16 cellular contexts compared by ENCODE assay signal in the genomic region with DNA sequence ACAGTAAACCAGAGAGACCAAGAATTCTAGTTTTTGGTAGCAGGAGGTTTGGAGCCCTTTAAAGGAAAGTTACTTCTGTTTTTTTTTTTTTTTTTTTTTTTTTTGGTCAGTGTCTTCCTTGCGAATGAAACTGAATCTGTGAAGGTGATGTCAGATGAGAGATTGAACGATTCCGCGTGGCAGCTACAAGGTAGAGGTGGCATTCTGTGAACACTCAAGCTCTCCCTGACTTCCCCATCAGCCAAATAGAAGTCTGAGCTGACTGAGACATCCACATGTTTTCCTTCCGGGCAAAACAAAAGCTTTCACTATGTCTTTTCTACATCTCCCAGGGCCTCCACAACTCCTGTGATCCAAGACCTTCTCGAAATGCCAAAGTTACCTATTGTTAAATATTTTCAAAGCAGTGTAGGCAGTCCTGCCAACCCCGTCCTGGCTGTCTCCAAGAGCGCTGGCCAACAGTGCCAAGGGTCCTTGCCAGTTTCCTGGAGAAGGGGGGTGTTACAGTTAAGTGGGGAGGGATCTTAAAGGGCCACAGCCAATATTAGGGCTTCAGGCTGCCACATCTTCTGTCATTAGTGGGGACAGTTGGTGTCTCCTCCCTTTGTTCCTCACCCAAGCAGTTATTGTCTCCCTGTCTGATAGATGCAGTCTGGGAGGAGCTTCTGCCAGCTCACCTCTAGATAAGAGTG.
DNase-seq lines count a peak whose midpoint lies in the region; ATAC-seq, FAIRE-seq and TF ChIP-seq lines count a peak whose summit lies in the region.
"Had no signal": no experiment of that assay in that cellular context is flagged by ENCODE, and none has a peak within 500 bp of the region (broad histone marks: within the 10 kb centered on the region; RNA-seq: fewer than 3 reads in every experiment).

No MANE protein-coding gene starts in this region.

- no peaks in the 10 kb centered on the region for H3K27me3 ChIP-seq in small intestine (ENCODE audit: control insufficient read depth in 2 of 2, insufficient read depth in 2 of 2, low read length in 2 of 2)
- H3K27me3 ChIP-seq: cardiac muscle cell had no signal

- peak overlapping the region; percentile 65 to 78 for H3K27ac ChIP-seq in small intestine (ENCODE audit: low read depth in 1 of 2, low read length in 1 of 2)
- H3K27ac ChIP-seq: cardiac muscle cell, HL-60 had no signal

- peak; percentile 6 for DNase-seq in H54 (ENCODE audit: insufficient read length, low spot score)
- peak; percentile 58 for DNase-seq in astrocyte of the hippocampus (ENCODE audit: low read depth, low spot score)
- peak; percentile 39 to 65 for DNase-seq in left colon
- DNase-seq in small intestine = peak; percentile 81
- DNase-seq in retina = no peak
- DNase-seq in NCI-H1105 treated with DMSO at 0.1 percent for 48 hours (lab: John Stamatoyannopoulos, UW) = no peak
- DNase-seq: activated T-cell treated with anti-CD3 and anti-CD28 coated beads, Interleukin-2, amount 50 U/mL, for 1 hour; COR-L47; foreskin melanocyte; NCI-H1436; stimulated activated naive B cell treated with anti-CD40 and anti-IgM and Interleukin-4, amounts not matched to agents 10 μg/mL and 1 μg/mL and 100 μg/mL, for 72 hours had no signal

- FAIRE-seq in H54 (lab: Jason Lieb, UNC) (no peak), small intestine (lab: Jason Lieb, UNC) (no peak)
- FAIRE-seq: TTC549 had no signal

- no peak overlapping the region for H3K4me3 ChIP-seq in small intestine (ENCODE audit: low read depth in 1 of 2, low read length in 2 of 2)
- H3K4me3 ChIP-seq: cardiac muscle cell had no signal

- 13 to 37% (median 22%) methylated on average over 8 of the region's 8 CpGs for WGBS in small intestine, 3 donors

- ATAC-seq in left colon (peak; percentile 79), HG03108 (IDR thresholded peaks at IDR 0.05; ENCODE audit: unreplicated experiment) (no peak), HG03571 (IDR thresholded peaks at IDR 0.05; ENCODE audit: unreplicated experiment) (no peak)
- ATAC-seq: stimulated activated naive B cell treated with anti-CD40 and anti-IgM and Interleukin-4, amounts not matched to agents 10 μg/mL and 1 μg/mL and 100 μg/mL, for 72 hours had no signal

- H3K9me3 ChIP-seq in small intestine (ENCODE audit: control insufficient read depth, low read depth) = no peaks in the 10 kb centered on the region

- H3K36me3 ChIP-seq in small intestine (ENCODE audit: control insufficient read depth in 2 of 2, insufficient read depth in 2 of 2, low read length in 2 of 2) = no peaks in the 10 kb centered on the region
- H3K36me3 ChIP-seq: cardiac muscle cell had no signal

- H3K4me1 ChIP-seq in small intestine (ENCODE audit: control insufficient read depth in 2 of 2, insufficient read depth in 1 of 2, low read depth in 1 of 2, low read length in 1 of 2) = peaks cover 0 to 8% of the 10 kb centered on the region in 2 donors

- TF ChIP-seq POLR2A in H54 (IDR thresholded peaks at IDR 0.05; ENCODE audit: low read depth, low read length) = no peak

- intact Hi-C loops in left colon (cut with DNase I, micrococcal nuclease) = no loop called here

Comparison
In these comparisons a context has a peak if more than half of its experiments do, and no peak if none do; other contexts are left out.
1. DNase-seq: peak in H54 (single experiment), astrocyte of the hippocampus (single experiment), left colon (2 of 2) and small intestine (single experiment); none in retina (single experiment) and NCI-H1105 treated with DMSO at 0.1 percent for 48 hours (single experiment).